1 cellular context compared by ENCODE assay signal in genomic region chr7:12436126-12436525, GRCh38.
TF ChIP-seq lines count a peak whose summit lies in the region.

No MANE protein-coding gene starts in this region.

TF ChIP-seq in HCT116, 20 proteins besides CTCF, POLR2A, EP300 and RAD21:
- TF ChIP-seq ELF1 (IDR thresholded peaks at IDR 0.05; ENCODE audit: borderline replicate concordance, low read depth): no peak
- no peak for TF ChIP-seq ATF3 (IDR thresholded peaks at IDR 0.05)
- no peak for TF ChIP-seq SP1 (IDR thresholded peaks at IDR 0.05; ENCODE audit: low read depth)
- TF ChIP-seq JUND (IDR thresholded peaks at IDR 0.05): no peak
- no peak for TF ChIP-seq TCF7L2 (IDR thresholded peaks at IDR 0.05; ENCODE audit: borderline replicate concordance, extremely low read depth, insufficient read depth, insufficient read length)
- TF ChIP-seq SRF (IDR thresholded peaks at IDR 0.05; ENCODE audit: low read depth): no peak
- no peak for TF ChIP-seq EGR1 (IDR thresholded peaks at IDR 0.05; ENCODE audit: low read depth)
- TF ChIP-seq POLR2AphosphoS5 (IDR thresholded peaks at IDR 0.05; ENCODE audit: low read depth, low read length): no peak
- no peak for TF ChIP-seq CEBPB (IDR thresholded peaks at IDR 0.05; ENCODE audit: low read depth)
- TF ChIP-seq CBX3 (IDR thresholded peaks at IDR 0.05; ENCODE audit: low read depth): no peak
- TF ChIP-seq ZNF274 (IDR thresholded peaks at IDR 0.05; ENCODE audit: low read depth, low read length): no peak
- no peak for TF ChIP-seq SIN3A (IDR thresholded peaks at IDR 0.05; ENCODE audit: low read depth)
- TF ChIP-seq MAX (IDR thresholded peaks at IDR 0.05): no peak
- no peak for TF ChIP-seq ZBTB33 (IDR thresholded peaks at IDR 0.05; ENCODE audit: extremely low read depth, insufficient replicate concordance, low read length)
- no peak for TF ChIP-seq EZH2 (IDR thresholded peaks at IDR 0.05)
- TF ChIP-seq FOSL1 (IDR thresholded peaks at IDR 0.05; ENCODE audit: low read depth): no peak
- no peak for TF ChIP-seq ZFX (IDR thresholded peaks at IDR 0.05)
TF ChIP-seq in HCT116: peak in this region for 0.
